In genomic region chr7:34277801-34278195, GRCh38 we compare ENCODE assay signal across 19 cellular contexts.
DNase-seq lines count a peak whose midpoint lies in the region; ATAC-seq and TF ChIP-seq lines count a peak whose summit lies in the region.
"Had no signal": no experiment of that assay in that cellular context is flagged by ENCODE, and none has a peak within 500 bp of the region (broad histone marks: within the 10 kb centered on the region; RNA-seq: fewer than 3 reads in every experiment).

No MANE protein-coding gene starts in this region.

- peaks cover 27% of the 10 kb centered on the region for H3K4me1 Mint-ChIP-seq in HFFc6 (ENCODE audit: low read depth)
- H3K4me1 Mint-ChIP-seq: CD8-positive, alpha-beta memory T cell had no signal

- ATAC-seq in SK-N-SH treated with all-trans-retinoic acid at 6 μM for 48 hours (peak; percentile 44), GM19395 (IDR thresholded peaks at IDR 0.05; ENCODE audit: unreplicated experiment) (no peak)
- ATAC-seq: K562, PC-3 had no signal

- H2AFZ ChIP-seq in ACC112 (ENCODE audit: low read length, unreplicated experiment) = peak overlapping the region; percentile 91

- peak overlapping the region; percentile 52 for H3K4me3 ChIP-seq in ACC112 (ENCODE audit: low read depth, low read length)
- H3K4me3 ChIP-seq in fibroblast of mammary gland (ENCODE audit: control insufficient read depth, low read depth, low read length) = no peak overlapping the region
- H3K4me3 ChIP-seq: K562 had no signal

- TF ChIP-seq CTCF in HFFc6 (IDR thresholded peaks at IDR 0.05) = no peak
- no peak for TF ChIP-seq CTCF in fibroblast of mammary gland (conservative IDR thresholded peaks at IDR 0.05; ENCODE audit: control insufficient read depth, insufficient read depth, low read depth, low read length)

- H3K27me3 Mint-ChIP-seq in HFFc6 (ENCODE audit: insufficient read depth) = no peaks in the 10 kb centered on the region
- H3K27me3 Mint-ChIP-seq: CD8-positive, alpha-beta memory T cell had no signal

- no peaks in the 10 kb centered on the region for H3K36me3 ChIP-seq in ACC112 (ENCODE audit: insufficient read depth, low read length)

- H3K9me3 Mint-ChIP-seq in HFFc6 = peaks cover 6% of the 10 kb centered on the region

- DNase-seq in HFFc6 (peak; percentile 19), fibroblast of mammary gland (ENCODE audit: low read depth) (peak; percentile 19), mesenteric fat pad (ENCODE audit: low spot score) (no peak), occipital lobe (lab: John Stamatoyannopoulos, UW) (no peak)
- DNase-seq in activated naive CD4-positive, alpha-beta T cell treated with anti-CD3 and anti-CD28 coated beads, Interleukin-2, amount 50 U/mL, for 16 hours = no peak
- DNase-seq: 8988T; CD8-positive, alpha-beta memory T cell; DMS79; NCI-H1105 treated with DMSO at 0.1 percent for 48 hours; NCI-H1694; NCI-H510A; NCI-H774; SIG-M5 had no signal

- peak overlapping the region; percentile 30 for H3K27ac Mint-ChIP-seq in HFFc6
- H3K27ac Mint-ChIP-seq: CD8-positive, alpha-beta memory T cell had no signal

- no peaks in the 10 kb centered on the region for H3K27me3 ChIP-seq in ACC112 (ENCODE audit: insufficient read depth, low read length)

- no peaks in the 10 kb centered on the region for H3K79me2 ChIP-seq in ACC112 (ENCODE audit: control insufficient read depth, insufficient read depth, low read length, unreplicated experiment)

- peaks cover 5% of the 10 kb centered on the region; the same call in 1 of the 2 replicates for H3K36me3 Mint-ChIP-seq in HFFc6 (ENCODE audit: low read depth)
- H3K36me3 Mint-ChIP-seq: CD8-positive, alpha-beta memory T cell had no signal

- peak overlapping the region; percentile 72 for H3K27ac ChIP-seq in ACC112 (ENCODE audit: low read depth, low read length)
- H3K27ac ChIP-seq: RWPE1 had no signal

- peaks cover 17% of the 10 kb centered on the region for H3K4me1 ChIP-seq in ACC112 (ENCODE audit: control insufficient read depth, insufficient read depth, low read length, unreplicated experiment)

- peak overlapping the region; percentile 44 for H3K4me3 Mint-ChIP-seq in HFFc6
- H3K4me3 Mint-ChIP-seq: CD8-positive, alpha-beta memory T cell had no signal

TF ChIP-seq in SK-N-SH treated with all-trans-retinoic acid at 6 μM for 48 hours, 23 proteins besides CTCF, POLR2A, EP300 and RAD21:
- TF ChIP-seq TCF4 (CRISPR knock-in tag; IDR thresholded peaks at IDR 0.05; ENCODE audit: borderline replicate concordance) = no peak
- no peak for TF ChIP-seq ZC3H10 (CRISPR knock-in tag; IDR thresholded peaks at IDR 0.05)
- no peak for TF ChIP-seq PPARA (CRISPR knock-in tag; IDR thresholded peaks at IDR 0.05; ENCODE audit: borderline replicate concordance)
- TF ChIP-seq CSDC2 (CRISPR knock-in tag; IDR thresholded peaks at IDR 0.05) = no peak
- no peak for TF ChIP-seq SNAI2 (CRISPR knock-in tag; IDR thresholded peaks at IDR 0.05)
- no peak for TF ChIP-seq GLIS3 (CRISPR knock-in tag; IDR thresholded peaks at IDR 0.05)
- TF ChIP-seq ISL1 (CRISPR knock-in tag; IDR thresholded peaks at IDR 0.05) = no peak
- no peak for TF ChIP-seq TOX (CRISPR knock-in tag; IDR thresholded peaks at IDR 0.05; ENCODE audit: borderline replicate concordance)
- no peak for TF ChIP-seq CREB5 (CRISPR knock-in tag; IDR thresholded peaks at IDR 0.05; ENCODE audit: low read depth)
- TF ChIP-seq RARB (CRISPR knock-in tag; IDR thresholded peaks at IDR 0.05) = no peak
- no peak for TF ChIP-seq BACH2 (CRISPR knock-in tag; IDR thresholded peaks at IDR 0.05; ENCODE audit: borderline replicate concordance)
- no peak for TF ChIP-seq CSRNP3 (CRISPR knock-in tag; IDR thresholded peaks at IDR 0.05)
- no peak for TF ChIP-seq POU6F1 (CRISPR knock-in tag; IDR thresholded peaks at IDR 0.05; ENCODE audit: borderline replicate concordance, low read depth)
- no peak for TF ChIP-seq ZNF8 (CRISPR knock-in tag; IDR thresholded peaks at IDR 0.05)
- no peak for TF ChIP-seq OSR1 (CRISPR knock-in tag; IDR thresholded peaks at IDR 0.05)
- no peak for TF ChIP-seq ZFP30 (CRISPR knock-in tag; IDR thresholded peaks at IDR 0.05)
- no peak for TF ChIP-seq ZFP3 (CRISPR knock-in tag; IDR thresholded peaks at IDR 0.05)

Comparison
In these comparisons a context has a peak if more than half of its experiments do, and no peak if none do; other contexts are left out.
1. DNase-seq: peak in HFFc6 (single experiment) and fibroblast of mammary gland (single experiment); none in mesenteric fat pad (single experiment), activated naive CD4-positive, alpha-beta T cell treated with anti-CD3 and anti-CD28 coated beads, Interleukin-2, amount 50 U/mL, for 16 hours (single experiment) and occipital lobe (single experiment).